In the genomic region with DNA sequence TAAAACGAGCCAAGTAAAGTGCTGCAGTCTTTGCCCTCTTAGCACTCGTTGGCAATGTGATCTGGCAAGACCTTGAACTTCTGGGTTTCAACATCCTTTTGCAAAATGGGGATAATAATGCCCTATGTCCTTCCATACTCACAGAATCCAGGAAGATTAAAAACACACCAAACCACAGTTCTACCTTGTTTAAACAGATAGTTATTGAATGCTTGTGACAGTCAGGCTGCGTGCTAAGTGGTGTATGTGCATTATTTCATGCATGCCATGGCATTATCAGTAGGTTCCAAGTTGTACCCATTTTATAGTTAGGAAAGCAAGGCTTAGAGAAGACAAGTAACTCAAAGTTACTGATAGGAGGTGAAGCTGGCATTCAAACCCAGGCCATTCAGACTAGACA, we compare ENCODE assay signal across 1 cellular context.
TF ChIP-seq lines count a peak whose summit lies in the region.

No MANE protein-coding gene starts in this region.

TF ChIP-seq in HepG2, 621 proteins besides CTCF, POLR2A, EP300 and RAD21 (continued from another document and continues in another):
- TF ChIP-seq SMAD3 (CRISPR knock-in tag; IDR thresholded peaks at IDR 0.05) (no peak), ZMYM3 (CRISPR knock-in tag; IDR thresholded peaks at IDR 0.05) (peak; percentile 94), MYC (CRISPR knock-in tag; IDR thresholded peaks at IDR 0.05; ENCODE audit: borderline replicate concordance) (no peak), ZNF34 (CRISPR knock-in tag; IDR thresholded peaks at IDR 0.05; ENCODE audit: borderline replicate concordance) (no peak), KDM5B (CRISPR knock-in tag; IDR thresholded peaks at IDR 0.05; ENCODE audit: borderline replicate concordance) (no peak), SOX5 (CRISPR knock-in tag; IDR thresholded peaks at IDR 0.05; ENCODE audit: borderline replicate concordance) (peak; percentile 28; the same call in 1 of the 2 replicates), ARID2 (CRISPR knock-in tag; IDR thresholded peaks at IDR 0.05; ENCODE audit: borderline replicate concordance) (no peak), RBAK (CRISPR knock-in tag; IDR thresholded peaks at IDR 0.05) (no peak), ZIK1 (CRISPR knock-in tag; IDR thresholded peaks at IDR 0.05; ENCODE audit: borderline replicate concordance, low read depth) (no peak), ZNF124 (CRISPR knock-in tag; IDR thresholded peaks at IDR 0.05) (no peak), ZNF549 (CRISPR knock-in tag; IDR thresholded peaks at IDR 0.05) (no peak), PITX1 (CRISPR knock-in tag; IDR thresholded peaks at IDR 0.05) (peak; percentile 44; the same call in 1 of the 2 replicates), ZNF781 (CRISPR knock-in tag; IDR thresholded peaks at IDR 0.05; ENCODE audit: borderline replicate concordance, not compliant biosample characterization) (no peak), ESRRA (CRISPR knock-in tag; IDR thresholded peaks at IDR 0.05; ENCODE audit: low read depth) (no peak), KDM4B (CRISPR knock-in tag; IDR thresholded peaks at IDR 0.05) (no peak), TCF12 (IDR thresholded peaks at IDR 0.05) (no peak), TCF12 (CRISPR knock-in tag; IDR thresholded peaks at IDR 0.05) (no peak), SIX1 (CRISPR knock-in tag; IDR thresholded peaks at IDR 0.05; ENCODE audit: borderline replicate concordance) (no peak), FOXM1 (CRISPR knock-in tag; IDR thresholded peaks at IDR 0.05) (no peak), MEF2D (CRISPR knock-in tag; IDR thresholded peaks at IDR 0.05) (0 out of 2 replicates have a peak, but pooled peaks have one; percentile 35), HNF4G (IDR thresholded peaks at IDR 0.05; ENCODE audit: borderline replicate concordance, low read depth, low read length) (no peak), HNF4G (CRISPR knock-in tag; IDR thresholded peaks at IDR 0.05; ENCODE audit: borderline replicate concordance, low read depth) (no peak), PCBP1 (IDR thresholded peaks at IDR 0.05; ENCODE audit: borderline replicate concordance, low read depth, low read length) (no peak), CCDC6 (CRISPR knock-in tag; IDR thresholded peaks at IDR 0.05) (no peak), SNAI1 (CRISPR knock-in tag; IDR thresholded peaks at IDR 0.05; ENCODE audit: borderline replicate concordance) (no peak), BORCS8-MEF2B (CRISPR knock-in tag; IDR thresholded peaks at IDR 0.05) (no peak), NAIF1 (CRISPR knock-in tag; IDR thresholded peaks at IDR 0.05; ENCODE audit: borderline replicate concordance) (no peak), ZFP90 (CRISPR knock-in tag; IDR thresholded peaks at IDR 0.05; ENCODE audit: borderline replicate concordance) (no peak), ZNF567 (CRISPR knock-in tag; IDR thresholded peaks at IDR 0.05; ENCODE audit: borderline replicate concordance) (no peak)
- TF ChIP-seq, protein P1, sequence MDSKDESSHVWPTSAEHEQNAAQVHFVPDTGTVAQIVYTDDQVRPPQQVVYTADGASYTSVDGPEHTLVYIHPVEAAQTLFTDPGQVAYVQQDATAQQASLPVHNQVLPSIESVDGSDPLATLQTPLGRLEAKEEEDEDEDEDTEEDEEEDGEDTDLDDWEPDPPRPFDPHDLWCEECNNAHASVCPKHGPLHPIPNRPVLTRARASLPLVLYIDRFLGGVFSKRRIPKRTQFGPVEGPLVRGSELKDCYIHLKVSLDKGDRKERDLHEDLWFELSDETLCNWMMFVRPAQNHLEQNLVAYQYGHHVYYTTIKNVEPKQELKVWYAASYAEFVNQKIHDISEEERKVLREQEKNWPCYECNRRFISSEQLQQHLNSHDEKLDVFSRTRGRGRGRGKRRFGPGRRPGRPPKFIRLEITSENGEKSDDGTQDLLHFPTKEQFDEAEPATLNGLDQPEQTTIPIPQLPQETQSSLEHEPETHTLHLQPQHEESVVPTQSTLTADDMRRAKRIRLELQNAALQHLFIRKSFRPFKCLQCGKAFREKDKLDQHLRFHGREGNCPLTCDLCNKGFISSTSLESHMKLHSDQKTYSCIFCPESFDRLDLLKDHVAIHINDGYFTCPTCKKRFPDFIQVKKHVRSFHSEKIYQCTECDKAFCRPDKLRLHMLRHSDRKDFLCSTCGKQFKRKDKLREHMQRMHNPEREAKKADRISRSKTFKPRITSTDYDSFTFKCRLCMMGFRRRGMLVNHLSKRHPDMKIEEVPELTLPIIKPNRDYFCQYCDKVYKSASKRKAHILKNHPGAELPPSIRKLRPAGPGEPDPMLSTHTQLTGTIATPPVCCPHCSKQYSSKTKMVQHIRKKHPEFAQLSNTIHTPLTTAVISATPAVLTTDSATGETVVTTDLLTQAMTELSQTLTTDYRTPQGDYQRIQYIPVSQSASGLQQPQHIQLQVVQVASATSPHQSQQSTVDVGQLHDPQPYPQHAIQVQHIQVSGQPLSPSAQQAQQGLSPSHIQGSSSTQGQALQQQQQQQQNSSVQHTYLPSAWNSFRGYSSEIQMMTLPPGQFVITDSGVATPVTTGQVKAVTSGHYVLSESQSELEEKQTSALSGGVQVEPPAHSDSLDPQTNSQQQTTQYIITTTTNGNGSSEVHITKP (CRISPR knock-in tag; IDR thresholded peaks at IDR 0.05; ENCODE audit: low read depth) = no peak
- TF ChIP-seq, protein P2, sequence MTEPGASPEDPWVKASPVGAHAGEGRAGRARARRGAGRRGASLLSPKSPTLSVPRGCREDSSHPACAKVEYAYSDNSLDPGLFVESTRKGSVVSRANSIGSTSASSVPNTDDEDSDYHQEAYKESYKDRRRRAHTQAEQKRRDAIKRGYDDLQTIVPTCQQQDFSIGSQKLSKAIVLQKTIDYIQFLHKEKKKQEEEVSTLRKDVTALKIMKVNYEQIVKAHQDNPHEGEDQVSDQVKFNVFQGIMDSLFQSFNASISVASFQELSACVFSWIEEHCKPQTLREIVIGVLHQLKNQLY (CRISPR knock-in tag; IDR thresholded peaks at IDR 0.05) = no peak
- TF ChIP-seq, protein P3, sequence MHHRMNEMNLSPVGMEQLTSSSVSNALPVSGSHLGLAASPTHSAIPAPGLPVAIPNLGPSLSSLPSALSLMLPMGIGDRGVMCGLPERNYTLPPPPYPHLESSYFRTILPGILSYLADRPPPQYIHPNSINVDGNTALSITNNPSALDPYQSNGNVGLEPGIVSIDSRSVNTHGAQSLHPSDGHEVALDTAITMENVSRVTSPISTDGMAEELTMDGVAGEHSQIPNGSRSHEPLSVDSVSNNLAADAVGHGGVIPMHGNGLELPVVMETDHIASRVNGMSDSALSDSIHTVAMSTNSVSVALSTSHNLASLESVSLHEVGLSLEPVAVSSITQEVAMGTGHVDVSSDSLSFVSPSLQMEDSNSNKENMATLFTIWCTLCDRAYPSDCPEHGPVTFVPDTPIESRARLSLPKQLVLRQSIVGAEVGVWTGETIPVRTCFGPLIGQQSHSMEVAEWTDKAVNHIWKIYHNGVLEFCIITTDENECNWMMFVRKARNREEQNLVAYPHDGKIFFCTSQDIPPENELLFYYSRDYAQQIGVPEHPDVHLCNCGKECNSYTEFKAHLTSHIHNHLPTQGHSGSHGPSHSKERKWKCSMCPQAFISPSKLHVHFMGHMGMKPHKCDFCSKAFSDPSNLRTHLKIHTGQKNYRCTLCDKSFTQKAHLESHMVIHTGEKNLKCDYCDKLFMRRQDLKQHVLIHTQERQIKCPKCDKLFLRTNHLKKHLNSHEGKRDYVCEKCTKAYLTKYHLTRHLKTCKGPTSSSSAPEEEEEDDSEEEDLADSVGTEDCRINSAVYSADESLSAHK (CRISPR knock-in tag; IDR thresholded peaks at IDR 0.05; ENCODE audit: borderline replicate concordance) = no peak
- TF ChIP-seq, protein P4, sequence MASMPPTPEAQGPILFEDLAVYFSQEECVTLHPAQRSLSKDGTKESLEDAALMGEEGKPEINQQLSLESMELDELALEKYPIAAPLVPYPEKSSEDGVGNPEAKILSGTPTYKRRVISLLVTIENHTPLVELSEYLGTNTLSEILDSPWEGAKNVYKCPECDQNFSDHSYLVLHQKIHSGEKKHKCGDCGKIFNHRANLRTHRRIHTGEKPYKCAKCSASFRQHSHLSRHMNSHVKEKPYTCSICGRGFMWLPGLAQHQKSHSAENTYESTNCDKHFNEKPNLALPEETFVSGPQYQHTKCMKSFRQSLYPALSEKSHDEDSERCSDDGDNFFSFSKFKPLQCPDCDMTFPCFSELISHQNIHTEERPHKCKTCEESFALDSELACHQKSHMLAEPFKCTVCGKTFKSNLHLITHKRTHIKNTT (CRISPR knock-in tag; IDR thresholded peaks at IDR 0.05) = no peak
- TF ChIP-seq, protein P5, sequence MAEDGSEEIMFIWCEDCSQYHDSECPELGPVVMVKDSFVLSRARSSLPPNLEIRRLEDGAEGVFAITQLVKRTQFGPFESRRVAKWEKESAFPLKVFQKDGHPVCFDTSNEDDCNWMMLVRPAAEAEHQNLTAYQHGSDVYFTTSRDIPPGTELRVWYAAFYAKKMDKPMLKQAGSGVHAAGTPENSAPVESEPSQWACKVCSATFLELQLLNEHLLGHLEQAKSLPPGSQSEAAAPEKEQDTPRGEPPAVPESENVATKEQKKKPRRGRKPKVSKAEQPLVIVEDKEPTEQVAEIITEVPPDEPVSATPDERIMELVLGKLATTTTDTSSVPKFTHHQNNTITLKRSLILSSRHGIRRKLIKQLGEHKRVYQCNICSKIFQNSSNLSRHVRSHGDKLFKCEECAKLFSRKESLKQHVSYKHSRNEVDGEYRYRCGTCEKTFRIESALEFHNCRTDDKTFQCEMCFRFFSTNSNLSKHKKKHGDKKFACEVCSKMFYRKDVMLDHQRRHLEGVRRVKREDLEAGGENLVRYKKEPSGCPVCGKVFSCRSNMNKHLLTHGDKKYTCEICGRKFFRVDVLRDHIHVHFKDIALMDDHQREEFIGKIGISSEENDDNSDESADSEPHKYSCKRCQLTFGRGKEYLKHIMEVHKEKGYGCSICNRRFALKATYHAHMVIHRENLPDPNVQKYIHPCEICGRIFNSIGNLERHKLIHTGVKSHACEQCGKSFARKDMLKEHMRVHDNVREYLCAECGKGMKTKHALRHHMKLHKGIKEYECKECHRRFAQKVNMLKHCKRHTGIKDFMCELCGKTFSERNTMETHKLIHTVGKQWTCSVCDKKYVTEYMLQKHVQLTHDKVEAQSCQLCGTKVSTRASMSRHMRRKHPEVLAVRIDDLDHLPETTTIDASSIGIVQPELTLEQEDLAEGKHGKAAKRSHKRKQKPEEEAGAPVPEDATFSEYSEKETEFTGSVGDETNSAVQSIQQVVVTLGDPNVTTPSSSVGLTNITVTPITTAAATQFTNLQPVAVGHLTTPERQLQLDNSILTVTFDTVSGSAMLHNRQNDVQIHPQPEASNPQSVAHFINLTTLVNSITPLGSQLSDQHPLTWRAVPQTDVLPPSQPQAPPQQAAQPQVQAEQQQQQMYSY (CRISPR knock-in tag; IDR thresholded peaks at IDR 0.05) = no peak
- TF ChIP-seq, protein P6, sequence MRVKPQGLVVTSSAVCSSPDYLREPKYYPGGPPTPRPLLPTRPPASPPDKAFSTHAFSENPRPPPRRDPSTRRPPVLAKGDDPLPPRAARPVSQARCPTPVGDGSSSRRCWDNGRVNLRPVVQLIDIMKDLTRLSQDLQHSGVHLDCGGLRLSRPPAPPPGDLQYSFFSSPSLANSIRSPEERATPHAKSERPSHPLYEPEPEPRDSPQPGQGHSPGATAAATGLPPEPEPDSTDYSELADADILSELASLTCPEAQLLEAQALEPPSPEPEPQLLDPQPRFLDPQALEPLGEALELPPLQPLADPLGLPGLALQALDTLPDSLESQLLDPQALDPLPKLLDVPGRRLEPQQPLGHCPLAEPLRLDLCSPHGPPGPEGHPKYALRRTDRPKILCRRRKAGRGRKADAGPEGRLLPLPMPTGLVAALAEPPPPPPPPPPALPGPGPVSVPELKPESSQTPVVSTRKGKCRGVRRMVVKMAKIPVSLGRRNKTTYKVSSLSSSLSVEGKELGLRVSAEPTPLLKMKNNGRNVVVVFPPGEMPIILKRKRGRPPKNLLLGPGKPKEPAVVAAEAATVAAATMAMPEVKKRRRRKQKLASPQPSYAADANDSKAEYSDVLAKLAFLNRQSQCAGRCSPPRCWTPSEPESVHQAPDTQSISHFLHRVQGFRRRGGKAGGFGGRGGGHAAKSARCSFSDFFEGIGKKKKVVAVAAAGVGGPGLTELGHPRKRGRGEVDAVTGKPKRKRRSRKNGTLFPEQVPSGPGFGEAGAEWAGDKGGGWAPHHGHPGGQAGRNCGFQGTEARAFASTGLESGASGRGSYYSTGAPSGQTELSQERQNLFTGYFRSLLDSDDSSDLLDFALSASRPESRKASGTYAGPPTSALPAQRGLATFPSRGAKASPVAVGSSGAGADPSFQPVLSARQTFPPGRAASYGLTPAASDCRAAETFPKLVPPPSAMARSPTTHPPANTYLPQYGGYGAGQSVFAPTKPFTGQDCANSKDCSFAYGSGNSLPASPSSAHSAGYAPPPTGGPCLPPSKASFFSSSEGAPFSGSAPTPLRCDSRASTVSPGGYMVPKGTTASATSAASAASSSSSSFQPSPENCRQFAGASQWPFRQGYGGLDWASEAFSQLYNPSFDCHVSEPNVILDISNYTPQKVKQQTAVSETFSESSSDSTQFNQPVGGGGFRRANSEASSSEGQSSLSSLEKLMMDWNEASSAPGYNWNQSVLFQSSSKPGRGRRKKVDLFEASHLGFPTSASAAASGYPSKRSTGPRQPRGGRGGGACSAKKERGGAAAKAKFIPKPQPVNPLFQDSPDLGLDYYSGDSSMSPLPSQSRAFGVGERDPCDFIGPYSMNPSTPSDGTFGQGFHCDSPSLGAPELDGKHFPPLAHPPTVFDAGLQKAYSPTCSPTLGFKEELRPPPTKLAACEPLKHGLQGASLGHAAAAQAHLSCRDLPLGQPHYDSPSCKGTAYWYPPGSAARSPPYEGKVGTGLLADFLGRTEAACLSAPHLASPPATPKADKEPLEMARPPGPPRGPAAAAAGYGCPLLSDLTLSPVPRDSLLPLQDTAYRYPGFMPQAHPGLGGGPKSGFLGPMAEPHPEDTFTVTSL (CRISPR knock-in tag; IDR thresholded peaks at IDR 0.05; ENCODE audit: borderline replicate concordance) = no peak
- TF ChIP-seq, protein P7, sequence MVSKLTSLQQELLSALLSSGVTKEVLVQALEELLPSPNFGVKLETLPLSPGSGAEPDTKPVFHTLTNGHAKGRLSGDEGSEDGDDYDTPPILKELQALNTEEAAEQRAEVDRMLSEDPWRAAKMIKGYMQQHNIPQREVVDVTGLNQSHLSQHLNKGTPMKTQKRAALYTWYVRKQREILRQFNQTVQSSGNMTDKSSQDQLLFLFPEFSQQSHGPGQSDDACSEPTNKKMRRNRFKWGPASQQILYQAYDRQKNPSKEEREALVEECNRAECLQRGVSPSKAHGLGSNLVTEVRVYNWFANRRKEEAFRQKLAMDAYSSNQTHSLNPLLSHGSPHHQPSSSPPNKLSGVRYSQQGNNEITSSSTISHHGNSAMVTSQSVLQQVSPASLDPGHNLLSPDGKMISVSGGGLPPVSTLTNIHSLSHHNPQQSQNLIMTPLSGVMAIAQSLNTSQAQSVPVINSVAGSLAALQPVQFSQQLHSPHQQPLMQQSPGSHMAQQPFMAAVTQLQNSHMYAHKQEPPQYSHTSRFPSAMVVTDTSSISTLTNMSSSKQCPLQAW (CRISPR knock-in tag; IDR thresholded peaks at IDR 0.05) = 0 out of 2 replicates have a peak, but pooled peaks have one; percentile 30
